ENCODE assay signal across 9 cellular contexts in the genomic region with DNA sequence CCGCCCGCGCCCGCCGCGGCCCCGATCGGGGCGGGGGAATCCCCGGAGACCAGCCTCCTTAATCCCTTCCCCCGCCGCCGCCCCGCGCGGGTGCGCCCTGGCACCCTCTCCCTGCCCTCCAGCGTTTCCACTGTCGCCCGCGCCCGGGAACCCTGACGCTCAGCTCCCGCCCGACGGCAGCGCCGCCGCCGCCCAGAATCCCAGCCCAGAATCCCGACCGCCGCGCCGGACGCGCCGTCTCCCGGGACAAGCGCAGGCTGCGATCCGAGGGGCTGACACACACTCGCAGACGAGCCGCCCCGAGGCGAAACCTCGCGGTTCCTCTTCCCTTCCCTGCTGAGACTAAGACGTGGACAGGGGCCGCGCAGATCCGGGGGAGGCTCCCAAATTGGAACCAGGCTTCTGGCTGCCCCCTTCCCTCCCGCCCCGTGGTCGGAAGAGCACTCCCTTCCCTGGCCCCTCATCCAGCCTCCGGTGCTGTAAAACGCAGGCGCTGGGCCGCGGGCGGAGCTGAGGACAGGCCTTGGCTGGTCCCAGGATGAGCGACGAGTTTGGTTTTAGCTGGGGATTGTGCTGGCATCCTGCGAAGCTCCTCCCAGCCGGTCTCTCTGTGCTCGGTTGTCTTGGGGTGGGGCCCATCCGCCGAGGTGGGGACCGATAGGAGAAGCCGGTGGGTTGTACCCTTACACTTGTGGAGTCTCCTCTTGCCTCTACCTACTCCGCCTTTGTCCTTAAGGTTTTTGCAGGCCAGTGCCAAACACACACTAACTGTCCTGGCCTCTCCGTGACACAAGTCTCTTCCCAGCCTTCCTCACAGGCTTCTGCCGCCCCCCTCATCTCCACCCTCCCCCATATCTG. TPM values are rescaled to one million over a fixed set of nuclear protein-coding genes. Genes with fewer than 3 reads are reported as not detected.
A peak's percentile ranks its signal among the peaks of the same experiment; 100 is the strongest.
DNase-seq lines count a peak whose midpoint lies in the region; ATAC-seq, FAIRE-seq and TF ChIP-seq lines count a peak whose summit lies in the region.
"Had no signal": no experiment of that assay in that cellular context is flagged by ENCODE, and none has a peak within 500 bp of the region (broad histone marks: within the 10 kb centered on the region; RNA-seq: fewer than 3 reads in every experiment).

No MANE protein-coding gene starts in this region.

- H3K4me3 ChIP-seq in choroid plexus epithelial cell (ENCODE audit: low read depth, low read length), result peak overlapping the region; percentile 86
- peak overlapping the region; percentile 60 to 73 (median 62) for H3K4me3 ChIP-seq in stomach

- H3K4me1 ChIP-seq in stomach, result peaks cover 47 to 82% (median 62%) of the 10 kb centered on the region in 4 donors

- DNase-seq in Ammon's horn (ENCODE audit: low spot score) (peak; percentile 32), GM18507 (ENCODE audit: extremely low spot score, insufficient read length, low read depth) (no peak), RPMI8226 (peak; percentile 39), choroid plexus epithelial cell (ENCODE audit: low read depth) (peak; percentile 70), stomach (peak; percentile 38)

- intact Hi-C loops in stomach (cut with DNase I; ENCODE audit: low total_unique reads), result no loop called here

- no peak for TF ChIP-seq EP300 in stomach (IDR thresholded peaks at IDR 0.05)

- H3K27ac ChIP-seq in layer of hippocampus (ENCODE audit: low read depth, low read length) (peak overlapping the region; percentile 86), stomach (peak overlapping the region; percentile 83 to 97 (median 93))

- peak; percentile 39 for ATAC-seq in HG03064 (IDR thresholded peaks at IDR 0.05; ENCODE audit: low read depth, unreplicated experiment)
- ATAC-seq in GM19455 (IDR thresholded peaks at IDR 0.05; ENCODE audit: unreplicated experiment), result no peak

- FAIRE-seq in GM18507 (lab: Jason Lieb, UNC), result peak; percentile 24

- H3K36me3 ChIP-seq in stomach, result peaks cover 0 to 10% (median 6%) of the 10 kb centered on the region in 4 donors

- H3K9me3 ChIP-seq in stomach, result no peaks in the 10 kb centered on the region

- TF ChIP-seq CTCF in choroid plexus epithelial cell (conservative IDR thresholded peaks at IDR 0.05; ENCODE audit: low read depth, low read length) (no peak), stomach (IDR thresholded peaks at IDR 0.05) (no peak)

- 4 to 15% (median 6%) methylated on average over 18 to 74 of the region's 74 CpGs for WGBS in stomach, 5 donors

- TF ChIP-seq POLR2A in stomach (IDR thresholded peaks at IDR 0.05), result no peak

- H3K27me3 ChIP-seq in layer of hippocampus (ENCODE audit: control insufficient read depth, insufficient read depth, low read length) (no peaks in the 10 kb centered on the region), stomach (no peaks in the 10 kb centered on the region)

RNA-seq across cellular contexts. Expression of gene MARVELD1, which starts 1.1 kb away (rescaled TPM):
- 10 to 100 TPM in 3 of 5 donors, 1 to 10 TPM in 2; 8.8 to 21.0 (median 12.7) TPM for total RNA-seq in stomach
- 10 to 100 TPM in 1 of 3 donors, 1 to 10 TPM in 2; 5.7 to 13.6 (median 8.4) TPM for polyA plus RNA-seq in stomach

RNA-seq across cellular contexts. Expression of gene ZFYVE27, which starts 22.3 kb away (rescaled TPM):
- 10 to 100 TPM in 4 of 5 donors, 1 to 10 TPM in 1; 6.7 to 77.1 (median 25.2) TPM for total RNA-seq in stomach
- 10 to 100 TPM in 1 of 3 donors, 1 to 10 TPM in 2; 4.3 to 16.3 (median 7.6) TPM for polyA plus RNA-seq in stomach

RNA-seq across cellular contexts. Expression of gene AVPI1, which starts 27.6 kb away (rescaled TPM):
- total RNA-seq in stomach, result 10 to 100 TPM in 4 of 5 donors, 1 to 10 TPM in 1; 2.3 to 24.6 (median 12.1) TPM
- 10 to 100 TPM; 16.7 to 38.2 (median 23.5) TPM for polyA plus RNA-seq in stomach

RNA-seq across cellular contexts. Expression of gene SFRP5, which starts 57.2 kb away (rescaled TPM):
- total RNA-seq in stomach, result 1 to 10 TPM in 3 of 5 donors, under 1 TPM in 1, not detected in 1; 0.45 to 4.6 (median 2.1) TPM
- 1 to 10 TPM in 2 of 3 donors, under 1 TPM in 1; 0.75 to 8.4 (median 2.1) TPM for polyA plus RNA-seq in stomach
- total RNA-seq: T-helper 1 cell treated with Interleukin-12 subunit alpha and Interleukin-12 subunit beta and Interleukin-4 antibody, amounts not matched to agents 30 ng/mL and 1 ng/mL, for 36 hours had no signal
